Comparison of ENCODE assay signal across 8 cellular contexts in genomic region chr19:48445256-48445605, GRCh38. TPM values are rescaled to one million over a fixed set of nuclear protein-coding genes. Genes with fewer than 3 reads are reported as not detected.
DNase-seq lines count a peak whose midpoint lies in the region; ATAC-seq and TF ChIP-seq lines count a peak whose summit lies in the region.

No MANE protein-coding gene starts in this region.

- 3 to 5% methylated on average over 6 of the region's 6 CpGs for WGBS in heart right ventricle, 2 donors
- 2 to 7% (median 3%) methylated on average over 6 of the region's 6 CpGs for WGBS in psoas muscle, 3 donors

- H3K4me3 ChIP-seq in BLaER1 = peak overlapping the region; percentile 87
- peak overlapping the region; percentile 94 for H3K4me3 ChIP-seq in adipocyte (ENCODE audit: low read length)
- peak overlapping the region; percentile 78 to 99 (median 90) for H3K4me3 ChIP-seq in heart right ventricle
- H3K4me3 ChIP-seq in psoas muscle = peak overlapping the region; percentile 97

- H3K9ac ChIP-seq in BLaER1 (peak overlapping the region; percentile 93), adipocyte (ENCODE audit: low read length) (peak overlapping the region; percentile 95)

- H3K27ac ChIP-seq in BLaER1 (peak overlapping the region; percentile 92), heart right ventricle (peak overlapping the region; percentile 79 to 94 (median 90)), psoas muscle (peak overlapping the region; percentile 94)

- ATAC-seq in GM18858 (IDR thresholded peaks at IDR 0.05; ENCODE audit: unreplicated experiment) = peak; percentile 15
- ATAC-seq in HG03432 (IDR thresholded peaks at IDR 0.05; ENCODE audit: unreplicated experiment) = peak; percentile 19
- peak; percentile 62 to 86 (median 75) for ATAC-seq in heart right ventricle
- ATAC-seq in psoas muscle = peak; percentile 63 to 77 (median 70)
- ATAC-seq in HG03045 (IDR thresholded peaks at IDR 0.05; ENCODE audit: unreplicated experiment) = no peak

- peak; percentile 95 for DNase-seq in NCI-H526 treated with DMSO at 0.1 percent for 48 hours (lab: John Stamatoyannopoulos, UW)
- DNase-seq in adipocyte (ENCODE audit: low read depth) = peak; percentile 93
- peak in 1 of 2 donors; percentile 47 for DNase-seq in heart right ventricle
- DNase-seq in psoas muscle = no peak

- H3K4me1 ChIP-seq in BLaER1 = peaks cover 34% of the 10 kb centered on the region
- H3K4me1 ChIP-seq in adipocyte (ENCODE audit: control insufficient read depth, insufficient read depth, low read length) = peaks cover 14% of the 10 kb centered on the region
- H3K4me1 ChIP-seq in heart right ventricle = peaks cover 4 to 32% (median 24%) of the 10 kb centered on the region in 9 donors
- H3K4me1 ChIP-seq in psoas muscle = peaks cover 19% of the 10 kb centered on the region

- H3K9me3 ChIP-seq in BLaER1 = peaks cover 5% of the 10 kb centered on the region; the same call in 1 of the 2 replicates
- H3K9me3 ChIP-seq in adipocyte (ENCODE audit: control insufficient read depth, low read length) = no peaks in the 10 kb centered on the region
- no peaks in the 10 kb centered on the region for H3K9me3 ChIP-seq in heart right ventricle
- no peaks in the 10 kb centered on the region for H3K9me3 ChIP-seq in psoas muscle

- intact Hi-C loops in heart right ventricle (cut with DNase I) = loop anchor here in 1 of 10 donors (2.0 kb wide), 1 partner anchor 54 kb away; the partner anchor contains the start of gene KDELR1
- intact Hi-C loops in psoas muscle (cut with DNase I) = no loop called here

- H3K27me3 ChIP-seq in BLaER1 (peaks cover 38% of the 10 kb centered on the region), adipocyte (replicated peaks; ENCODE audit: control insufficient read depth, insufficient read depth, low read length) (no peaks in the 10 kb centered on the region), heart right ventricle (peaks cover 0 to 40% (median 27%) of the 10 kb centered on the region in 7 donors), psoas muscle (ENCODE audit: insufficient read depth in 3 of 3, low read length in 2 of 3) (peaks cover 0 to 29% (median 17%) of the 10 kb centered on the region in 3 donors)

- TF ChIP-seq CTCF in heart right ventricle (IDR thresholded peaks at IDR 0.05) (peak; percentile 11 to 70 (median 43)), psoas muscle (IDR thresholded peaks at IDR 0.05) (peak; percentile 45)

- H3K36me3 ChIP-seq in BLaER1 = peaks cover 34% of the 10 kb centered on the region
- H3K36me3 ChIP-seq in adipocyte (ENCODE audit: control insufficient read depth, insufficient read depth, low read length, severe bottlenecking) = peaks cover 29% of the 10 kb centered on the region
- peaks cover 0 to 33% (median 17%) of the 10 kb centered on the region in 9 donors for H3K36me3 ChIP-seq in heart right ventricle
- peaks cover 4 to 34% of the 10 kb centered on the region in 2 donors for H3K36me3 ChIP-seq in psoas muscle (ENCODE audit: insufficient read depth in 1 of 2, low read depth in 1 of 2)

- H3K4me2 ChIP-seq in BLaER1 = peak overlapping the region; percentile 90

- H4K20me1 ChIP-seq in BLaER1 = peaks cover under 1% of the 10 kb centered on the region; the same call in 1 of the 2 replicates

RNA-seq across cellular contexts. Expression of gene GRWD1, which starts 0.6 kb away (rescaled TPM):
- 10 to 100 TPM; 13.2 to 26.2 (median 17.0) TPM for total RNA-seq in heart right ventricle
- 10 to 100 TPM in 1 of 2 donors, 1 to 10 TPM in 1; 5.6 to 22.8 TPM for polyA plus RNA-seq in heart right ventricle
- total RNA-seq in psoas muscle = 10 to 100 TPM; 24.6 to 46.0 (median 40.3) TPM
- polyA plus RNA-seq in psoas muscle = 10 to 100 TPM; 24.2 to 53.7 (median 42.0) TPM

RNA-seq across cellular contexts. Expression of gene KCNJ14, which starts 10.1 kb away (rescaled TPM):
- total RNA-seq in heart right ventricle (under 1 TPM; 0.13 to 0.52 (median 0.30) TPM), psoas muscle (1 to 10 TPM in 3 of 4 donors, under 1 TPM in 1; 0.65 to 2.6 (median 1.3) TPM)
- polyA plus RNA-seq in heart right ventricle (under 1 TPM; 0.29 to 0.43 TPM), psoas muscle (1 to 10 TPM in 1 of 3 donors, under 1 TPM in 2; 0.28 to 1.6 (median 0.58) TPM)

RNA-seq across cellular contexts. Expression of gene CYTH2, which starts 23.9 kb away (rescaled TPM):
- total RNA-seq in heart right ventricle = 10 to 100 TPM; 25.8 to 40.4 (median 32.2) TPM
- 10 to 100 TPM; 28.2 to 41.9 TPM for polyA plus RNA-seq in heart right ventricle
- total RNA-seq in psoas muscle = 10 to 100 TPM; 21.8 to 45.2 (median 29.4) TPM
- polyA plus RNA-seq in psoas muscle = 10 to 100 TPM; 36.6 to 41.0 (median 39.5) TPM

RNA-seq across cellular contexts. Expression of gene GRIN2D, which starts 51.8 kb away (rescaled TPM):
- total RNA-seq in heart right ventricle = 1 to 10 TPM in 1 of 10 donors, under 1 TPM in 9; 0.04 to 1.0 (median 0.19) TPM
- polyA plus RNA-seq in heart right ventricle = under 1 TPM; 0.22 to 0.23 TPM
- total RNA-seq in psoas muscle = under 1 TPM; 0.04 to 0.21 (median 0.06) TPM
- under 1 TPM; 0.03 to 0.07 (median 0.04) TPM for polyA plus RNA-seq in psoas muscle

RNA-seq across cellular contexts. Expression of gene KDELR1, which starts 53.9 kb away (rescaled TPM):
- 10 to 100 TPM; 63.2 to 95.2 (median 73.2) TPM for total RNA-seq in heart right ventricle
- 10 to 100 TPM; 55.1 to 96.0 TPM for polyA plus RNA-seq in heart right ventricle
- 10 to 100 TPM; 56.5 to 71.0 (median 62.9) TPM for total RNA-seq in psoas muscle
- 10 to 100 TPM; 37.0 to 48.7 (median 40.0) TPM for polyA plus RNA-seq in psoas muscle

Comparison
In these comparisons a context has a peak if more than half of its experiments do, and no peak if none do; other contexts are left out.
1. DNase-seq: peak in NCI-H526 treated with DMSO at 0.1 percent for 48 hours (single experiment) and adipocyte (single experiment); none in psoas muscle (0 of 2).
2. Peak in every context shown above with its lines, with median percentiles within 50 percentile points of each other: H3K27ac ChIP-seq and H3K4me3 ChIP-seq.